In genomic region chr12:46499226-46499625, GRCh38 we compare ENCODE assay signal across 13 cellular contexts.
DNase-seq lines count a peak whose midpoint lies in the region; ATAC-seq and TF ChIP-seq lines count a peak whose summit lies in the region.
"Had no signal": no experiment of that assay in that cellular context is flagged by ENCODE, and none has a peak within 500 bp of the region (broad histone marks: within the 10 kb centered on the region; RNA-seq: fewer than 3 reads in every experiment).

No MANE protein-coding gene starts in this region.

- H4K20me1 ChIP-seq in IMR-90 (ENCODE audit: insufficient read depth, low read length), result no peaks in the 10 kb centered on the region

- WGBS in IMR-90 (ENCODE audit: extremely low coverage in 2 of 2, insufficient read length in 1 of 2), 2 experiments, result no CpG with 5 or more reads among the region's 1 CpG
- 100% methylated on average over 1 of the region's 1 CpG for WGBS in lower leg skin, 2 donors

- no peak overlapping the region for H4K91ac ChIP-seq in IMR-90 (ENCODE audit: insufficient read depth, low read depth, low read length)

- H3K9me3 Mint-ChIP-seq in chondrocyte (ENCODE audit: low read depth), result peaks cover 24% of the 10 kb centered on the region

- TF ChIP-seq RAD21 in IMR-90 (IDR thresholded peaks at IDR 0.05; ENCODE audit: low read length), result no peak

- H2BK120ac ChIP-seq in IMR-90 (ENCODE audit: low read depth, low read length), result no peak overlapping the region

- H3K27ac ChIP-seq in IMR-90 (ENCODE audit: insufficient read depth, low read length), result no peak overlapping the region
- H3K27ac ChIP-seq in Panc1 (ENCODE audit: low read length), result peak overlapping the region; percentile 70; the same call in 1 of the 2 replicates
- H3K27ac ChIP-seq: C4-2B had no signal

- POLR2A ChIA-PET in IMR-90 (lab: Charles Lee; ENCODE audit: unreplicated experiment) (no interaction called here), Panc1 (lab: Charles Lee) (no interaction called here)

- ATAC-seq in IMR-90 (ENCODE audit: low read depth), result no peak
- no peak for ATAC-seq in Panc1
- no peak for ATAC-seq in GM21529 (IDR thresholded peaks at IDR 0.05; ENCODE audit: unreplicated experiment)

- H3K36me3 Mint-ChIP-seq in chondrocyte (ENCODE audit: low read depth), result peaks cover 3% of the 10 kb centered on the region

- H3K4me3 ChIP-seq in IMR-90 (ENCODE audit: insufficient read depth, low read depth, low read length) (no peak overlapping the region), Panc1 (ENCODE audit: low read depth in 2 of 2, low read length in 2 of 2) (no peak overlapping the region), lower leg skin (ENCODE audit: low read depth, poor library complexity, severe bottlenecking) (no peak overlapping the region)

- H3K9me3 ChIP-seq in IMR-90 (ENCODE audit: control insufficient read depth, insufficient read depth, low read length), result peaks cover 2% of the 10 kb centered on the region; the same call in 1 of the 2 replicates
- H3K9me3 ChIP-seq in Panc1 (ENCODE audit: control insufficient read depth, insufficient read depth, low read depth, low read length), result peaks cover 37% of the 10 kb centered on the region; the same call in 1 of the 2 replicates

- H3K27ac Mint-ChIP-seq in chondrocyte (ENCODE audit: unreplicated experiment), result peak overlapping the region; percentile 1
- H3K27ac Mint-ChIP-seq: CD4-positive, alpha-beta T cell; H9 had no signal

- peaks cover 11% of the 10 kb centered on the region for H3K4me1 ChIP-seq in IMR-90 (ENCODE audit: control insufficient read depth, insufficient read depth, low read length)
- H3K4me1 ChIP-seq in Panc1 (ENCODE audit: control insufficient read depth, insufficient read depth, low read length), result peaks cover 12% of the 10 kb centered on the region; the same call in 1 of the 2 replicates

- peak overlapping the region in 1 of 2 experiments; percentile 22; a peak in 1 of 4 replicates for H4K8ac ChIP-seq in IMR-90 (ENCODE audit: low read depth in 2 of 2, low read length in 2 of 2)

- in situ Hi-C loops in IMR-90 (cut with MboI; ENCODE audit: low sequenced_read_pairs) (loop anchor here (10.0 kb wide), 1 partner anchor 114 kb away; no protein-coding TSS in a partner anchor), Panc1 (cut with HindIII; ENCODE audit: low pct_unique_long_range_greater_than_20kb, low sequenced_read_pairs) (no loop called here)

- H3K27me3 ChIP-seq in IMR-90 (ENCODE audit: control insufficient read depth, insufficient read depth, low read length) (no peaks in the 10 kb centered on the region), Panc1 (ENCODE audit: control insufficient read depth, insufficient read depth, low read length) (no peaks in the 10 kb centered on the region)

- CTCF ChIA-PET in IMR-90 (lab: Yijun Ruan, JAX), result interaction anchor here (1.2 kb wide), 1 partner anchor 90 kb away, joined by 3 read pairs; no protein-coding TSS in a partner anchor
- CTCF ChIA-PET in Panc1 (lab: Charles Lee), result no interaction called here

- peaks cover 3% of the 10 kb centered on the region for H3K9me1 ChIP-seq in IMR-90 (ENCODE audit: insufficient read depth, low read length)

- 0 out of 2 replicates have a peak overlapping the region, but pooled peaks have one; percentile 17 for H3K4ac ChIP-seq in IMR-90 (ENCODE audit: low read depth, low read length)

- no peak overlapping the region for H2BK5ac ChIP-seq in IMR-90 (ENCODE audit: low read depth, low read length, poor library complexity, severe bottlenecking)

- H3K23ac ChIP-seq in IMR-90 (ENCODE audit: low read depth, low read length), result no peak overlapping the region

- H3K56ac ChIP-seq in IMR-90 (ENCODE audit: extremely low read depth, insufficient read depth, low read length), result no peak overlapping the region

- no peak overlapping the region for H4K5ac ChIP-seq in IMR-90 (ENCODE audit: low read depth, low read length)

- BruUV-seq in IMR-90 (replicated peaks; lab: Mats Ljungman, UMichigan) (no TSS peak), Panc1 (replicated peaks; lab: Mats Ljungman, UMichigan) (no TSS peak)

- dilution Hi-C loops in IMR-90 (cut with HindIII; ENCODE audit: low sequenced_read_pairs, unreplicated experiment), result no loop called here

- H2AK5ac ChIP-seq in IMR-90 (ENCODE audit: low read depth, low read length), result no peak overlapping the region

- intact Hi-C loops in IMR-90 (cut with micrococcal nuclease) (loop anchor here (10.0 kb wide), 2 partner anchors 234 to 436 kb away; partner anchors contain the start of gene SLC38A1), Panc1 (cut with micrococcal nuclease; ENCODE audit: unreplicated experiment) (no loop called here), posterior vena cava (cut with DNase I) (no loop called here), lower leg skin (cut with DNase I; ENCODE audit: low total_unique reads) (no loop called here)

- H3K4me2 ChIP-seq in IMR-90 (ENCODE audit: low read depth, low read length), result no peak overlapping the region

- no peak overlapping the region for H2AK9ac ChIP-seq in IMR-90 (replicated peaks; ENCODE audit: low read depth, low read length, poor library complexity)

- H3K27me3 Mint-ChIP-seq in chondrocyte (ENCODE audit: low read depth), result no peaks in the 10 kb centered on the region
- H3K27me3 Mint-ChIP-seq: CD4-positive, alpha-beta T cell had no signal

- TF ChIP-seq POLR2A in IMR-90 (IDR thresholded peaks at IDR 0.05; ENCODE audit: low read depth, low read length) (no peak), lower leg skin (IDR thresholded peaks at IDR 0.05) (no peak)

- no peak for TF ChIP-seq CTCF in IMR-90 (conservative IDR thresholded peaks at IDR 0.05; ENCODE audit: low read depth, low read length)
- no peak for TF ChIP-seq CTCF in Panc1 (IDR thresholded peaks at IDR 0.05)
- no peak for TF ChIP-seq CTCF in chondrocyte (IDR thresholded peaks at IDR 0.05)
- TF ChIP-seq CTCF in lower leg skin (IDR thresholded peaks at IDR 0.05), result no peak

- DNase-seq in IMR-90 (no peak), Panc1 (ENCODE audit: low read depth, low spot score) (no peak), chondrocyte (ENCODE audit: low spot score) (no peak), posterior vena cava (ENCODE audit: low spot score) (no peak), lower leg skin (ENCODE audit: low spot score in 2 of 2) (no peak)
- no peak for DNase-seq in effector CD4-positive, alpha-beta T cell
- DNase-seq: AML-193; Caco-2; CD4-positive, alpha-beta T cell; GDM1; H9 had no signal

- peaks cover 4 to 8% of the 10 kb centered on the region in 2 experiments; a peak in 2 of 4 replicates for H3K79me1 ChIP-seq in IMR-90 (ENCODE audit: low read depth in 1 of 2, low read length in 2 of 2)

- H3K14ac ChIP-seq in IMR-90 (replicated peaks; ENCODE audit: low read depth, low read length), result no peak overlapping the region; the same call in 1 of the 2 replicates

- H3K4me1 Mint-ChIP-seq in chondrocyte (ENCODE audit: low read depth), result peaks cover 18% of the 10 kb centered on the region

- no peak overlapping the region for H3K4me3 Mint-ChIP-seq in chondrocyte (ENCODE audit: unreplicated experiment)
- H3K4me3 Mint-ChIP-seq: CD4-positive, alpha-beta T cell; H9 had no signal

- no peak overlapping the region; the same call in 2 of the 3 replicates for H2BK15ac ChIP-seq in IMR-90 (ENCODE audit: low read depth, low read length)

- H2BK20ac ChIP-seq in IMR-90 (ENCODE audit: low read depth, low read length), result no peak overlapping the region

- no peaks in the 10 kb centered on the region for H3K36me3 ChIP-seq in IMR-90 (ENCODE audit: control insufficient read depth, insufficient read depth, low read length)
- H3K36me3 ChIP-seq in Panc1 (ENCODE audit: control insufficient read depth, insufficient read depth, low read length), result no peaks in the 10 kb centered on the region

- H2AFZ ChIP-seq in IMR-90 (replicated peaks; ENCODE audit: low read length, poor library complexity), result no peak overlapping the region

- H3K9ac ChIP-seq in IMR-90 (ENCODE audit: low read depth, low read length), result no peak overlapping the region

- H3K18ac ChIP-seq in IMR-90 (ENCODE audit: low read depth, low read length), result peak overlapping the region; percentile 33; the same call in 1 of the 2 replicates

TF ChIP-seq in IMR-90, 13 proteins besides CTCF, POLR2A, EP300 and RAD21:
- no peak for TF ChIP-seq CEBPB (IDR thresholded peaks at IDR 0.05; ENCODE audit: low read depth, low read length)
- TF ChIP-seq SMC3 (IDR thresholded peaks at IDR 0.05; ENCODE audit: low read depth, low read length), result no peak
- TF ChIP-seq, protein P1, sequence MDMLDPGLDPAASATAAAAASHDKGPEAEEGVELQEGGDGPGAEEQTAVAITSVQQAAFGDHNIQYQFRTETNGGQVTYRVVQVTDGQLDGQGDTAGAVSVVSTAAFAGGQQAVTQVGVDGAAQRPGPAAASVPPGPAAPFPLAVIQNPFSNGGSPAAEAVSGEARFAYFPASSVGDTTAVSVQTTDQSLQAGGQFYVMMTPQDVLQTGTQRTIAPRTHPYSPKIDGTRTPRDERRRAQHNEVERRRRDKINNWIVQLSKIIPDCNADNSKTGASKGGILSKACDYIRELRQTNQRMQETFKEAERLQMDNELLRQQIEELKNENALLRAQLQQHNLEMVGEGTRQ (IDR thresholded peaks at IDR 0.05; ENCODE audit: low read depth, low read length), result no peak
- no peak for TF ChIP-seq RFX5 (IDR thresholded peaks at IDR 0.05; ENCODE audit: low read depth, low read length)
- no peak for TF ChIP-seq FOS (IDR thresholded peaks at IDR 0.05; ENCODE audit: low read depth, low read length)
- TF ChIP-seq NFE2L2 (IDR thresholded peaks at IDR 0.05; ENCODE audit: low read depth, low read length), result no peak
